Comparison of ENCODE assay signal across 8 cellular contexts in the genomic region with DNA sequence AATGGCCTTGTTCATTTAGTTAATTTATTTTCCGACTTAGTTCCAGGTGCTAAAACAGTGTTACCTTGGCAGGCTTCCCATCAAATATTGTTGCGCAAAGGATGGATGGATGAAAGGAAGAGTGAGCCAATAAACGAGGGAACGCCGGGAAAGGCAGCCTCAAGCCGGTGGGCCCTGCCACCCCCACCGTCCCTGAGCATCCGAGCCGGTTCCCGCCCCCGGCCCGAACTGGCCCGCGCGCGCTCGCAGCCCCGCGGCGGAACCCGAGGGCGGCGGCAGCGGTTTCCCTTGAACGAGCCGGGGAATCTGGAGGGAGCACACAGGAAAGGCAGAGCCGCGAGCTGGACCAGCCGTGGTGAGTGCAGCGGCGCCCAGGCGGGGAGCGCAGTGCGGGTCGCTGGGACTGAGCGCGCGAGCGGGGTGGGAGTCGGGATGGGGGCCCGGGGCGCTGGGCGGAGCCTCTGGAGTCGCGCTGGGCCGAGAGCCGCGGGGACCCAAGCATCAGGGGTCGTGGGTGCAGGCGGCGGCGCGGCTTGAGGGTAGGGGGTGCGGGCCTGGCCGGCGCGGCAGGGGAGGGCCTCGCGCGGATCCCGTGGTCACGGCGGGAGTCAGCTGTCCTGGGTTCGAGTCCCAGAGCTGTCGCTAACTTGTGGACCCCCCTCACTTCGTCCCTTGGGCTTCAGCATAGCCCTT. TPM values are rescaled to one million over a fixed set of nuclear protein-coding genes. Genes with fewer than 3 reads are reported as not detected.
DNase-seq lines count a peak whose midpoint lies in the region; ATAC-seq and TF ChIP-seq lines count a peak whose summit lies in the region.

A gene with protein sequence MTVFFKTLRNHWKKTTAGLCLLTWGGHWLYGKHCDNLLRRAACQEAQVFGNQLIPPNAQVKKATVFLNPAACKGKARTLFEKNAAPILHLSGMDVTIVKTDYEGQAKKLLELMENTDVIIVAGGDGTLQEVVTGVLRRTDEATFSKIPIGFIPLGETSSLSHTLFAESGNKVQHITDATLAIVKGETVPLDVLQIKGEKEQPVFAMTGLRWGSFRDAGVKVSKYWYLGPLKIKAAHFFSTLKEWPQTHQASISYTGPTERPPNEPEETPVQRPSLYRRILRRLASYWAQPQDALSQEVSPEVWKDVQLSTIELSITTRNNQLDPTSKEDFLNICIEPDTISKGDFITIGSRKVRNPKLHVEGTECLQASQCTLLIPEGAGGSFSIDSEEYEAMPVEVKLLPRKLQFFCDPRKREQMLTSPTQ (plus strand): TSS at position 331 of the 693 bp plus-strand sequence. CDS start 4,057 bp downstream, outside the sequence.

- peaks cover 58% of the 10 kb centered on the region for H3K4me1 Mint-ChIP-seq in activated naive CD8-positive, alpha-beta T cell treated with anti-CD3 and anti-CD28 coated beads, Interleukin-2, amount 50 U/mL, for 24 hours
- H3K4me1 Mint-ChIP-seq in type B pancreatic cell (ENCODE audit: unreplicated experiment) = peaks cover 20% of the 10 kb centered on the region

- peak; percentile 88 for DNase-seq in GM12865 (ENCODE audit: low read depth)
- DNase-seq in NCI-H1092 (lab: John Stamatoyannopoulos, UW) = peak; percentile 84
- DNase-seq in T follicular helper cell (ENCODE audit: low read depth) = peak; percentile 51
- peak; percentile 81 for DNase-seq in activated naive CD8-positive, alpha-beta T cell treated with anti-CD3 and anti-CD28 coated beads, Interleukin-2, amount 50 U/mL, for 24 hours
- DNase-seq in cardiac septum (ENCODE audit: low spot score) = peak; percentile 84
- DNase-seq in posterior cingulate gyrus = peak; percentile 59 to 96 (median 74)
- peak; percentile 85 for DNase-seq in type B pancreatic cell (ENCODE audit: extremely low spot score, unreplicated experiment)

- peak within 1 kb of the TSS; percentile 91 for H3K4me3 Mint-ChIP-seq in activated naive CD8-positive, alpha-beta T cell treated with anti-CD3 and anti-CD28 coated beads, Interleukin-2, amount 50 U/mL, for 24 hours
- peak within 1 kb of the TSS; percentile 92 for H3K4me3 Mint-ChIP-seq in type B pancreatic cell

- H3K27me3 Mint-ChIP-seq in activated naive CD8-positive, alpha-beta T cell treated with anti-CD3 and anti-CD28 coated beads, Interleukin-2, amount 50 U/mL, for 24 hours = no peaks in the 10 kb centered on the region
- no peaks in the 10 kb centered on the region for H3K27me3 Mint-ChIP-seq in type B pancreatic cell

- TF ChIP-seq CTCF in GM12865 (IDR thresholded peaks at IDR 0.05; ENCODE audit: insufficient read depth, low read depth, low read length, missing control alignments) (no peak), type B pancreatic cell (conservative IDR thresholded peaks at IDR 0.05) (no peak)

- peaks cover 46% of the 10 kb centered on the region for H3K36me3 Mint-ChIP-seq in activated naive CD8-positive, alpha-beta T cell treated with anti-CD3 and anti-CD28 coated beads, Interleukin-2, amount 50 U/mL, for 24 hours (ENCODE audit: low read depth)
- peaks cover 10% of the 10 kb centered on the region for H3K36me3 Mint-ChIP-seq in type B pancreatic cell

- peak within 1 kb of the TSS; percentile 85 for H3K4me3 ChIP-seq in GM12865 (ENCODE audit: low read depth, low read length)

- peak within 1 kb of the TSS; percentile 92 for H3K27ac Mint-ChIP-seq in activated naive CD8-positive, alpha-beta T cell treated with anti-CD3 and anti-CD28 coated beads, Interleukin-2, amount 50 U/mL, for 24 hours
- H3K27ac Mint-ChIP-seq in type B pancreatic cell = peak within 1 kb of the TSS; percentile 63

- peak; percentile 92 for ATAC-seq in HG02588 (IDR thresholded peaks at IDR 0.05; ENCODE audit: unreplicated experiment)
- peak; percentile 92 for ATAC-seq in activated naive CD8-positive, alpha-beta T cell treated with anti-CD3 and anti-CD28 coated beads, Interleukin-2, amount 50 U/mL, for 24 hours

- no peaks in the 10 kb centered on the region for H3K9me3 Mint-ChIP-seq in activated naive CD8-positive, alpha-beta T cell treated with anti-CD3 and anti-CD28 coated beads, Interleukin-2, amount 50 U/mL, for 24 hours
- no peaks in the 10 kb centered on the region for H3K9me3 Mint-ChIP-seq in type B pancreatic cell

- intact Hi-C loops in cardiac septum (cut with DNase I) = loop anchor here (5.0 to 10.0 kb wide), 2 partner anchors 91 to 856 kb away; a partner anchor contains a TSS
- intact Hi-C loops in posterior cingulate gyrus (cut with DNase I) = loop anchor here (5.0 kb wide), 3 partner anchors 96 to 479 kb away; a partner anchor contains a TSS

RNA-seq across cellular contexts. Expression of the gene that starts here (rescaled TPM):
- 32.7 TPM for total RNA-seq in cardiac septum
- total RNA-seq in type B pancreatic cell (ENCODE audit: low replicate concordance) = 28.7 and 31.9 TPM in 2 replicates

Comparison
In these comparisons a context has a peak if more than half of its experiments do, and no peak if none do; other contexts are left out.
1. Peak in every context shown above with its lines: DNase-seq, ATAC-seq and H3K4me3 ChIP-seq.